In the genomic region with DNA sequence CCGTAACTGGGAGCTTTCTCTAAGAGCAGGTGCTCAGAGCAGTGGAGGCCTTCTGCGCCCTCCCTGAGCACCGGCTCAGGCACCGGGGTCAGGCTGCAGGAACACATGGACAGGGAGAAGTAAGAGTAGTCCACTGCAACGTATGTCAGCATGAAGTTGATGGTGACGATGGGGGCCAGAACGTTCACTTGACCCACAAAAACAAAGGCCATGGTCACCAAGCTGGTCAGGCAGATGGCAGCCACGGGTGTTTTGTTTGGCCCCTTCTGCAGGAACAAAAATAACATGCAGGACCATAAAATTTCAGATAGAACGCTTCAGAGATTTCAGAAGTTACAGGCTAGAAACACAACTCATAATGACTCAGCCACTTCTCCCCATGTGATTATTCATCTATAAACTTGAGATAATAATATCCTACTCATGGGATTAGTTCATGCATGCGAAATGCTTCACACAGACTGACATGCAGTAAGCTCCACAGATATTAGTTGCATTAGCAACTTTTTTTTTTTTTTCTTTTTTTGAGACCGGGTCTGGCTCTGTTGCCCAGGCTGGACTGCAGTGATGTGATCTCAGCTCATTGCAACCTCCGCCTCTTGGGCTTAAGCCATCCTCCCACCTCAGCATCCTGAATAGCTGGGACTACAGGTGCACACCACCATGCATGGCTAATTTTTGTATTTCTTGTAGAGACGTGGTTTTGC, we compare ENCODE assay signal across 8 cellular contexts. TPM values are rescaled to one million over a fixed set of nuclear protein-coding genes. Genes with fewer than 3 reads are reported as not detected.
DNase-seq lines count a peak whose midpoint lies in the region; ATAC-seq and TF ChIP-seq lines count a peak whose summit lies in the region.

No MANE protein-coding gene starts in this region.

- peak overlapping the region; percentile 67 to 84 (median 70) for H3K4me2 ChIP-seq in BLaER1 treated with 17β-estradiol and CSF1 and Interleukin-3, amounts not matched to agents 10 nM and 100 nM

- in situ Hi-C loops in transverse colon (cut with MboI; ENCODE audit: low pct_ligation_motif_present in 1 of 4, low pct_unique_long_range_greater_than_20kb in 1 of 4, low sequenced_read_pairs in 3 of 4): no loop called here

- no peak for TF ChIP-seq EP300 in transverse colon (IDR thresholded peaks at IDR 0.05; ENCODE audit: low read depth)

- TF ChIP-seq CTCF in transverse colon (IDR thresholded peaks at IDR 0.05): no peak

- H4K20me1 ChIP-seq in BLaER1 treated with 17β-estradiol and CSF1 and Interleukin-3, amounts not matched to agents 10 nM and 100 nM: peaks cover 0 to 12% (median 0%) of the 10 kb centered on the region in 11 experiments; a peak in 1 of 22 replicates

- no peak for TF ChIP-seq POLR2A in transverse colon (IDR thresholded peaks at IDR 0.05)

- no peak overlapping the region for H3K4me3 ChIP-seq in BLaER1 treated with 17β-estradiol and CSF1 and Interleukin-3, amounts not matched to agents 10 nM and 100 nM
- no peak overlapping the region for H3K4me3 ChIP-seq in transverse colon

- DNase-seq in LHCN-M2 (ENCODE audit: low read depth): peak; percentile 86
- DNase-seq in fibroblast of peridontal ligament (ENCODE audit: extremely low read depth): peak; percentile 91
- no peak for DNase-seq in HuH-7 (ENCODE audit: low spot score)
- DNase-seq in NCI-H2171 (lab: John Stamatoyannopoulos, UW): no peak
- no peak for DNase-seq in transverse colon
- DNase-seq in NCI-H1417 treated with DMSO at 0.1 percent for 48 hours (lab: John Stamatoyannopoulos, UW): no peak

- ATAC-seq in GM21360 (IDR thresholded peaks at IDR 0.05; ENCODE audit: unreplicated experiment): peak; percentile 45

- peaks cover 0 to 20% (median 8%) of the 10 kb centered on the region in 11 experiments; a peak in 10 of 22 replicates for H3K9me3 ChIP-seq in BLaER1 treated with 17β-estradiol and CSF1 and Interleukin-3, amounts not matched to agents 10 nM and 100 nM (replicated peaks in 1 of 11)
- no peaks in the 10 kb centered on the region for H3K9me3 ChIP-seq in transverse colon

- peak overlapping the region in 4 of 11 experiments; percentile 9 to 56 (median 48); a peak in 4 of 22 replicates for H3K9ac ChIP-seq in BLaER1 treated with 17β-estradiol and CSF1 and Interleukin-3, amounts not matched to agents 10 nM and 100 nM

- H3K27ac ChIP-seq in BLaER1 treated with 17β-estradiol and CSF1 and Interleukin-3, amounts not matched to agents 10 nM and 100 nM: peak overlapping the region in 9 of 11 experiments; percentile 49 to 87 (median 59); a peak in 18 of 22 replicates
- H3K27ac ChIP-seq in transverse colon: peak overlapping the region in 1 of 4 donors; percentile 24

- WGBS in transverse colon (ENCODE audit: low coverage in 1 of 2), 2 donors: 70 to 80% methylated on average over 5 to 13 of the region's 13 CpGs

- H3K36me3 ChIP-seq in BLaER1 treated with 17β-estradiol and CSF1 and Interleukin-3, amounts not matched to agents 10 nM and 100 nM: no peaks in the 10 kb centered on the region
- no peaks in the 10 kb centered on the region for H3K36me3 ChIP-seq in transverse colon

- intact Hi-C loops in transverse colon (cut with DNase I; ENCODE audit: low total_unique reads): no loop called here

- peaks cover 37 to 47% (median 42%) of the 10 kb centered on the region in 10 experiments for H3K4me1 ChIP-seq in BLaER1 treated with 17β-estradiol and CSF1 and Interleukin-3, amounts not matched to agents 10 nM and 100 nM
- peaks cover 0 to 7% (median 0%) of the 10 kb centered on the region in 4 donors for H3K4me1 ChIP-seq in transverse colon

- H3K27me3 ChIP-seq in BLaER1 treated with 17β-estradiol and CSF1 and Interleukin-3, amounts not matched to agents 10 nM and 100 nM: peaks cover 0 to 32% (median 0%) of the 10 kb centered on the region in 11 experiments; a peak in 4 of 22 replicates
- no peaks in the 10 kb centered on the region for H3K27me3 ChIP-seq in transverse colon

RNA-seq across cellular contexts. Expression of a gene that starts 52.2 kb away (rescaled TPM):
- total RNA-seq in LHCN-M2 (2014; rRNA removed) (19.9 and 28.0 TPM in 2 replicates), transverse colon (10 to 100 TPM in 2 of 4 donors, 1 to 10 TPM in 2; 8.9 to 97.3 (median 10.6) TPM)
- 29.3 TPM for polyA plus RNA-seq in LHCN-M2 (2012)

Comparison
In these comparisons a context has a peak if more than half of its experiments do, and no peak if none do; other contexts are left out.
1. DNase-seq: peak in LHCN-M2 (single experiment) and fibroblast of peridontal ligament (single experiment); none in HuH-7 (single experiment), NCI-H2171 (single experiment), transverse colon (single experiment) and NCI-H1417 treated with DMSO at 0.1 percent for 48 hours (single experiment).